Comparison of ENCODE assay signal across 1 cellular context in the genomic region with DNA sequence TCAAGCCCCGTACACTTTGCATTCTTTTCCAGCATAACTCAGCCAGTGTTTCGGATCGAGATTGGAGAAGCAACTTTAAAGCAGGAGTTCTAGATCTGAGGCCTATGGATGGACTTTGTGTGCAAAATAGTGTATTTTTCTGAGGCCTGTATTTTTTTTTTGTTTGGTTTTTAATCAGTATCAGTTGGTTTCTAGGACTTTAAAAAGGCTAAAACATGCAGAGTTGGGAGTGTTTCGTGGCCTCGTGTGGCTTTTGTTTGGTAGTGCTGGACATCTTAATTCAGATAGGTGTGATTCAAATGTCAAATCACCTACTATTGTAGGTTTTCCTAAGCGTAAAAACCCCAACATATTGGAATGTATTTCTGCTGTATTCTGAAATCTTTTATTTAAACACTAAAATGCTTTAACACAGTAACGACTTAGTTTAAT.
TF ChIP-seq lines count a peak whose summit lies in the region.

No MANE protein-coding gene starts in this region.

TF ChIP-seq in HCT116, 20 proteins besides CTCF, POLR2A, EP300 and RAD21 (continued from another document):
- TF ChIP-seq ZNF274 (IDR thresholded peaks at IDR 0.05; ENCODE audit: low read depth, low read length) (no peak), EZH2phosphoT487 (IDR thresholded peaks at IDR 0.05; ENCODE audit: borderline replicate concordance) (no peak), CBX3 (IDR thresholded peaks at IDR 0.05; ENCODE audit: low read depth) (no peak)
- TF ChIP-seq, protein P1, sequence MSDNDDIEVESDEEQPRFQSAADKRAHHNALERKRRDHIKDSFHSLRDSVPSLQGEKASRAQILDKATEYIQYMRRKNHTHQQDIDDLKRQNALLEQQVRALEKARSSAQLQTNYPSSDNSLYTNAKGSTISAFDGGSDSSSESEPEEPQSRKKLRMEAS (IDR thresholded peaks at IDR 0.05) = no peak
- TF ChIP-seq, protein P2, sequence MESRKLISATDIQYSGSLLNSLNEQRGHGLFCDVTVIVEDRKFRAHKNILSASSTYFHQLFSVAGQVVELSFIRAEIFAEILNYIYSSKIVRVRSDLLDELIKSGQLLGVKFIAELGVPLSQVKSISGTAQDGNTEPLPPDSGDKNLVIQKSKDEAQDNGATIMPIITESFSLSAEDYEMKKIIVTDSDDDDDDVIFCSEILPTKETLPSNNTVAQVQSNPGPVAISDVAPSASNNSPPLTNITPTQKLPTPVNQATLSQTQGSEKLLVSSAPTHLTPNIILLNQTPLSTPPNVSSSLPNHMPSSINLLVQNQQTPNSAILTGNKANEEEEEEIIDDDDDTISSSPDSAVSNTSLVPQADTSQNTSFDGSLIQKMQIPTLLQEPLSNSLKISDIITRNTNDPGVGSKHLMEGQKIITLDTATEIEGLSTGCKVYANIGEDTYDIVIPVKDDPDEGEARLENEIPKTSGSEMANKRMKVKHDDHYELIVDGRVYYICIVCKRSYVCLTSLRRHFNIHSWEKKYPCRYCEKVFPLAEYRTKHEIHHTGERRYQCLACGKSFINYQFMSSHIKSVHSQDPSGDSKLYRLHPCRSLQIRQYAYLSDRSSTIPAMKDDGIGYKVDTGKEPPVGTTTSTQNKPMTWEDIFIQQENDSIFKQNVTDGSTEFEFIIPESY (IDR thresholded peaks at IDR 0.05; ENCODE audit: extremely low read depth, insufficient replicate concordance, low read length) = no peak
- TF ChIP-seq, protein P3, sequence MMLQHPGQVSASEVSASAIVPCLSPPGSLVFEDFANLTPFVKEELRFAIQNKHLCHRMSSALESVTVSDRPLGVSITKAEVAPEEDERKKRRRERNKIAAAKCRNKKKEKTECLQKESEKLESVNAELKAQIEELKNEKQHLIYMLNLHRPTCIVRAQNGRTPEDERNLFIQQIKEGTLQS (IDR thresholded peaks at IDR 0.05) = no peak
